In genomic region chr11:12750181-12750580, GRCh38 we compare ENCODE assay signal across 24 cellular contexts.
DNase-seq lines count a peak whose midpoint lies in the region; ATAC-seq and TF ChIP-seq lines count a peak whose summit lies in the region.
"Had no signal": no experiment of that assay in that cellular context is flagged by ENCODE, and none has a peak within 500 bp of the region (broad histone marks: within the 10 kb centered on the region; RNA-seq: fewer than 3 reads in every experiment).

No MANE protein-coding gene starts in this region.

- H3K4me3 Mint-ChIP-seq in endodermal cell (no peak overlapping the region), mesothelial cell of epicardium (no peak overlapping the region)
- H3K4me3 Mint-ChIP-seq: CD4-positive, alpha-beta T cell; IgD-negative memory B cell had no signal

- H3K9me3 Mint-ChIP-seq in endodermal cell (no peaks in the 10 kb centered on the region), mesothelial cell of epicardium (no peaks in the 10 kb centered on the region)
- H3K9me3 Mint-ChIP-seq: CD4-positive, alpha-beta T cell; IgD-negative memory B cell had no signal

- no peak overlapping the region for H2BK15ac ChIP-seq in IMR-90 (ENCODE audit: low read depth, low read length)

- no peak for DNase-seq in IMR-90
- no peak for DNase-seq in endodermal cell
- DNase-seq in mesothelial cell of epicardium (ENCODE audit: low spot score in 2 of 2, unreplicated experiment in 2 of 2): no peak
- no peak for DNase-seq in gastrocnemius medialis
- DNase-seq in SK-N-SH: no peak
- no peak for DNase-seq in cerebellum (ENCODE audit: low spot score)
- DNase-seq in middle frontal gyrus (ENCODE audit: extremely low spot score, low spot score): no peak
- DNase-seq: AML-193; CD4-positive, alpha-beta T cell; H7; NCI-H1048; NCI-H1417 treated with DMSO at 0.1 percent for 48 hours; NCI-H1694 treated with DMSO at 0.1 percent for 48 hours; NCI-H2081; NCI-H2171; NCI-H226; NCI-H524; NCI-H748 treated with DMSO at 0.1 percent for 48 hours; PC-3 had no signal

- TF ChIP-seq RAD21 in IMR-90 (IDR thresholded peaks at IDR 0.05; ENCODE audit: low read length) (no peak), SK-N-SH (IDR thresholded peaks at IDR 0.05; ENCODE audit: low read length) (no peak)

- ATAC-seq in IMR-90 (ENCODE audit: low read depth) (no peak), gastrocnemius medialis (no peak)
- ATAC-seq: A549, PC-3, SK-N-SH treated with all-trans-retinoic acid at 6 μM for 48 hours had no signal

- H3K27ac ChIP-seq in IMR-90 (ENCODE audit: insufficient read depth, low read length) (no peak overlapping the region), endodermal cell (ENCODE audit: low read depth, low read length) (no peak overlapping the region), gastrocnemius medialis (peak overlapping the region; percentile 10 to 62 (median 28)), SK-N-SH (ENCODE audit: low read depth in 2 of 2, low read length in 1 of 2) (no peak overlapping the region)
- H3K27ac ChIP-seq: BLaER1 treated with 17β-estradiol and CSF1 and Interleukin-3, amounts not matched to agents 10 nM and 100 nM; KMS-11 had no signal

- intact Hi-C loops in IMR-90 (cut with micrococcal nuclease): no loop called here
- intact Hi-C loops in gastrocnemius medialis (cut with DNase I; ENCODE audit: low total_unique reads): no loop called here

- no peak overlapping the region for H3K4ac ChIP-seq in IMR-90 (ENCODE audit: low read depth, low read length)

- no peak overlapping the region for H3K4me2 ChIP-seq in IMR-90 (ENCODE audit: low read depth, low read length)
- H3K4me2 ChIP-seq in SK-N-SH: no peak overlapping the region
- H3K4me2 ChIP-seq: A549; BLaER1 treated with 17β-estradiol and CSF1 and Interleukin-3, amounts not matched to agents 10 nM and 100 nM; KMS-11 had no signal

- no peak overlapping the region for H3K9ac ChIP-seq in IMR-90 (ENCODE audit: low read depth, low read length)
- H3K9ac ChIP-seq in endodermal cell (ENCODE audit: extremely low read depth, low read length, poor library complexity, severe bottlenecking): no peak overlapping the region
- H3K9ac ChIP-seq in SK-N-SH: no peak overlapping the region
- H3K9ac ChIP-seq: BLaER1 treated with 17β-estradiol and CSF1 and Interleukin-3, amounts not matched to agents 10 nM and 100 nM; KMS-11 had no signal

- H3K4me1 ChIP-seq in IMR-90 (ENCODE audit: control insufficient read depth, insufficient read depth, low read length) (peaks cover 22% of the 10 kb centered on the region), endodermal cell (ENCODE audit: control insufficient read depth, insufficient read depth, low read length) (peaks cover 24% of the 10 kb centered on the region), gastrocnemius medialis (peaks cover 71 to 90% of the 10 kb centered on the region in 2 donors), SK-N-SH (ENCODE audit: control insufficient read depth in 1 of 2, insufficient read depth in 2 of 2, low read depth in 1 of 2, low read length in 1 of 2) (peaks cover 27 to 35% of the 10 kb centered on the region in 2 experiments; a peak in 3 of 4 replicates)

- 0 out of 2 replicates have a peak overlapping the region, but pooled peaks have one; percentile 9 for H3K14ac ChIP-seq in IMR-90 (replicated peaks; ENCODE audit: low read depth, low read length)

- WGBS in IMR-90 (ENCODE audit: extremely low coverage in 2 of 2, insufficient read length in 1 of 2), 2 experiments: 93% methylated on average over 2 of the region's 5 CpGs; no CpG with 5 or more reads in 1 of the 2 experiments
- WGBS in endodermal cell (ENCODE audit: insufficient coverage in 1 of 2, insufficient read length in 1 of 2), 2 experiments: 96 to 97% methylated on average over 4 to 5 of the region's 5 CpGs
- whole genome bisulfite sequencing in SK-N-SH (ENCODE audit: low lambda C conversion rate): 97% methylated on average over 5 of the region's 5 CpGs

- no peak overlapping the region for H2BK5ac ChIP-seq in IMR-90 (ENCODE audit: low read depth, low read length, poor library complexity, severe bottlenecking)

- H4K5ac ChIP-seq in IMR-90 (ENCODE audit: low read depth, low read length): no peak overlapping the region

- TF ChIP-seq POLR2A in IMR-90 (IDR thresholded peaks at IDR 0.05; ENCODE audit: low read depth, low read length): no peak
- TF ChIP-seq POLR2A in gastrocnemius medialis (IDR thresholded peaks at IDR 0.05): no peak

- no peak overlapping the region for H2AK5ac ChIP-seq in IMR-90 (ENCODE audit: low read depth, low read length)

- H3K27me3 Mint-ChIP-seq in endodermal cell (ENCODE audit: insufficient read depth): no peaks in the 10 kb centered on the region
- no peaks in the 10 kb centered on the region for H3K27me3 Mint-ChIP-seq in mesothelial cell of epicardium (ENCODE audit: low read depth)

- in situ Hi-C loops in IMR-90 (cut with MboI; ENCODE audit: low sequenced_read_pairs): no loop called here
- in situ Hi-C loops in gastrocnemius medialis (cut with MboI; ENCODE audit: low sequenced_read_pairs in 4 of 4): no loop called here

- no TSS peak for BruUV-seq in IMR-90 (replicated peaks; lab: Mats Ljungman, UMichigan)

- H3K27me3 ChIP-seq in IMR-90 (ENCODE audit: control insufficient read depth, insufficient read depth, low read length) (no peaks in the 10 kb centered on the region), endodermal cell (ENCODE audit: control insufficient read depth, insufficient read depth, low read length, poor library complexity, severe bottlenecking) (no peaks in the 10 kb centered on the region), gastrocnemius medialis (no peaks in the 10 kb centered on the region), SK-N-SH (ENCODE audit: insufficient read depth) (no peaks in the 10 kb centered on the region)
- H3K27me3 ChIP-seq: BLaER1 treated with 17β-estradiol and CSF1 and Interleukin-3, amounts not matched to agents 10 nM and 100 nM had no signal

- no peak overlapping the region for H3K4me3 ChIP-seq in IMR-90 (ENCODE audit: insufficient read depth, low read depth, low read length)
- H3K4me3 ChIP-seq in endodermal cell (ENCODE audit: low read length): no peak overlapping the region
- H3K4me3 ChIP-seq in gastrocnemius medialis: no peak overlapping the region
- no peak overlapping the region for H3K4me3 ChIP-seq in SK-N-SH (ENCODE audit: low read depth in 2 of 2, low read length in 1 of 2)
- H3K4me3 ChIP-seq: A549; BLaER1 treated with 17β-estradiol and CSF1 and Interleukin-3, amounts not matched to agents 10 nM and 100 nM had no signal

- H3K4me1 Mint-ChIP-seq in endodermal cell (peaks cover 70% of the 10 kb centered on the region), mesothelial cell of epicardium (peaks cover 80% of the 10 kb centered on the region)

- H4K8ac ChIP-seq in IMR-90 (ENCODE audit: low read depth in 2 of 2, low read length in 2 of 2): no peak overlapping the region

- CTCF ChIA-PET in IMR-90 (lab: Yijun Ruan, JAX) (no interaction called here), SK-N-SH (lab: Yijun Ruan, JAX) (interaction anchor here (1.1 kb wide), 1 partner anchor 139 kb away, joined by 4 read pairs; no protein-coding TSS in a partner anchor)

- dilution Hi-C loops in IMR-90 (cut with HindIII; ENCODE audit: low sequenced_read_pairs, unreplicated experiment): no loop called here

- no peak overlapping the region for H3K23ac ChIP-seq in IMR-90 (ENCODE audit: low read depth, low read length)

- peaks cover 100% of the 10 kb centered on the region for H3K79me2 ChIP-seq in SK-N-SH (ENCODE audit: insufficient read depth)

- peaks cover 20 to 94% of the 10 kb centered on the region in 2 experiments; a peak in 3 of 4 replicates for H3K79me1 ChIP-seq in IMR-90 (ENCODE audit: low read depth in 1 of 2, low read length in 2 of 2)

- H3K9me1 ChIP-seq in IMR-90 (ENCODE audit: insufficient read depth, low read length): peaks cover 50% of the 10 kb centered on the region

- H2BK120ac ChIP-seq in IMR-90 (ENCODE audit: low read depth, low read length): no peak overlapping the region

- no peak overlapping the region for H2BK20ac ChIP-seq in IMR-90 (ENCODE audit: low read depth, low read length)

- no peak for TF ChIP-seq CTCF in IMR-90 (conservative IDR thresholded peaks at IDR 0.05; ENCODE audit: low read depth, low read length)
- no peak for TF ChIP-seq CTCF in endodermal cell (conservative IDR thresholded peaks at IDR 0.05)
- TF ChIP-seq CTCF in mesothelial cell of epicardium (IDR thresholded peaks at IDR 0.05; ENCODE audit: unreplicated experiment): no peak
- TF ChIP-seq CTCF in gastrocnemius medialis (IDR thresholded peaks at IDR 0.05 in 4 of 5, conservative IDR thresholded peaks at IDR 0.05 in 1 of 5): no peak
- no peak for TF ChIP-seq CTCF in SK-N-SH (IDR thresholded peaks at IDR 0.05)

- no peak overlapping the region for H3K18ac ChIP-seq in IMR-90 (ENCODE audit: low read depth, low read length)

- H2AFZ ChIP-seq in IMR-90 (replicated peaks; ENCODE audit: low read length, poor library complexity) (no peak overlapping the region), SK-N-SH (ENCODE audit: low read depth) (no peak overlapping the region)

- H3K36me3 Mint-ChIP-seq in endodermal cell (ENCODE audit: low read depth): no peaks in the 10 kb centered on the region
- H3K36me3 Mint-ChIP-seq in mesothelial cell of epicardium: no peaks in the 10 kb centered on the region
- H3K36me3 Mint-ChIP-seq: IgD-negative memory B cell had no signal

- peaks cover 5% of the 10 kb centered on the region for H3F3A ChIP-seq in SK-N-SH (replicated peaks; ENCODE audit: insufficient read depth)

- no peak overlapping the region for H3K56ac ChIP-seq in IMR-90 (ENCODE audit: extremely low read depth, insufficient read depth, low read length)

- no peak for TF ChIP-seq EP300 in SK-N-SH (IDR thresholded peaks at IDR 0.05; ENCODE audit: borderline replicate concordance in 1 of 2, low read depth in 1 of 2, low read length in 1 of 2)

- H4K91ac ChIP-seq in IMR-90 (ENCODE audit: insufficient read depth, low read depth, low read length): no peak overlapping the region

- no peaks in the 10 kb centered on the region; the same call in 1 of the 2 replicates for H3K36me3 ChIP-seq in IMR-90 (ENCODE audit: control insufficient read depth, insufficient read depth, low read length)
- H3K36me3 ChIP-seq in endodermal cell (ENCODE audit: control insufficient read depth, insufficient read depth, low read length): no peaks in the 10 kb centered on the region
- H3K36me3 ChIP-seq in gastrocnemius medialis: no peaks in the 10 kb centered on the region
- no peaks in the 10 kb centered on the region for H3K36me3 ChIP-seq in SK-N-SH (replicated peaks in 1 of 2; ENCODE audit: control insufficient read depth in 1 of 2, insufficient read depth in 2 of 2, low read length in 1 of 2)
- H3K36me3 ChIP-seq: BLaER1 treated with 17β-estradiol and CSF1 and Interleukin-3, amounts not matched to agents 10 nM and 100 nM had no signal

- H3K9me3 ChIP-seq in IMR-90 (ENCODE audit: control insufficient read depth, insufficient read depth, low read length): no peaks in the 10 kb centered on the region
- H3K9me3 ChIP-seq in endodermal cell (ENCODE audit: control insufficient read depth, low read length): no peaks in the 10 kb centered on the region
- H3K9me3 ChIP-seq in gastrocnemius medialis: no peaks in the 10 kb centered on the region
- no peaks in the 10 kb centered on the region for H3K9me3 ChIP-seq in SK-N-SH
- H3K9me3 ChIP-seq: A549; BLaER1 treated with 17β-estradiol and CSF1 and Interleukin-3, amounts not matched to agents 10 nM and 100 nM had no signal

- H4K20me1 ChIP-seq in IMR-90 (ENCODE audit: insufficient read depth, low read length): peaks cover 99% of the 10 kb centered on the region
- H4K20me1 ChIP-seq in SK-N-SH (ENCODE audit: insufficient read depth): peaks cover 94% of the 10 kb centered on the region
- H4K20me1 ChIP-seq: BLaER1 treated with 17β-estradiol and CSF1 and Interleukin-3, amounts not matched to agents 10 nM and 100 nM had no signal

- POLR2A ChIA-PET in IMR-90 (lab: Charles Lee; ENCODE audit: unreplicated experiment): no interaction called here
- POLR2A ChIA-PET in SK-N-SH (lab: Yijun Ruan, JAX): no interaction called here

- H3K9me2 ChIP-seq in SK-N-SH: no peaks in the 10 kb centered on the region

- peak overlapping the region; percentile 50 for H3K27ac Mint-ChIP-seq in endodermal cell
- peak overlapping the region; percentile 91 for H3K27ac Mint-ChIP-seq in mesothelial cell of epicardium
- H3K27ac Mint-ChIP-seq: CD4-positive, alpha-beta T cell; IgD-negative memory B cell had no signal

- H2AK9ac ChIP-seq in IMR-90 (replicated peaks; ENCODE audit: low read depth, low read length, poor library complexity): no peak overlapping the region

Comparison
In these comparisons a context has a peak if more than half of its experiments do, and no peak if none do; other contexts are left out.
1. H3K27ac ChIP-seq: peak in gastrocnemius medialis (4 of 4); none in IMR-90 (single experiment), endodermal cell (single experiment) and SK-N-SH (0 of 2).